Comparison of ENCODE assay signal across 8 cellular contexts in genomic region chr17:38559025-38559879, GRCh38. TPM values are rescaled to one million over a fixed set of nuclear protein-coding genes. Genes with fewer than 3 reads are reported as not detected.
DNase-seq lines count a peak whose midpoint lies in the region; ATAC-seq and TF ChIP-seq lines count a peak whose summit lies in the region.

No MANE protein-coding gene starts in this region.

- peak; percentile 59 for ATAC-seq in omental fat pad (ENCODE audit: low FRiP score)

- peak overlapping the region; percentile 47 to 68 (median 59) for H3K4me3 ChIP-seq in BLaER1 treated with 17β-estradiol and CSF1 and Interleukin-3, amounts not matched to agents 10 nM and 100 nM
- H3K4me3 ChIP-seq in fibroblast of the aortic adventitia (ENCODE audit: low read depth, low read length): no peak overlapping the region

- peak overlapping the region in 10 of 11 experiments; percentile 32 to 69 (median 60); a peak in 20 of 22 replicates for H3K9ac ChIP-seq in BLaER1 treated with 17β-estradiol and CSF1 and Interleukin-3, amounts not matched to agents 10 nM and 100 nM

- TF ChIP-seq CTCF in GM20000 (IDR thresholded peaks at IDR 0.05; ENCODE audit: extremely low read depth, missing control alignments) (no peak), fibroblast of the aortic adventitia (IDR thresholded peaks at IDR 0.05; ENCODE audit: insufficient read depth, low read length) (no peak), omental fat pad (IDR thresholded peaks at IDR 0.05) (no peak)

- H3K4me2 ChIP-seq in BLaER1 treated with 17β-estradiol and CSF1 and Interleukin-3, amounts not matched to agents 10 nM and 100 nM: peak overlapping the region; percentile 88 to 100 (median 98)

- peak; percentile 97 for DNase-seq in GM20000 (ENCODE audit: low spot score)
- peak; percentile 29 for DNase-seq in KG1 (lab: John Stamatoyannopoulos, UW)
- DNase-seq in OCI-M1 (lab: John Stamatoyannopoulos, UW): peak; percentile 75
- DNase-seq in activated T-helper 1 cell treated with Interleukin-2 at 50 U/mL for 16 hours (ENCODE audit: low read depth): peak; percentile 78
- DNase-seq in fibroblast of the aortic adventitia (ENCODE audit: low read depth): peak; percentile 38
- peak; percentile 76 for DNase-seq in omental fat pad (ENCODE audit: low spot score)

- H3K27me3 ChIP-seq in BLaER1 treated with 17β-estradiol and CSF1 and Interleukin-3, amounts not matched to agents 10 nM and 100 nM: peaks cover 46 to 59% (median 52%) of the 10 kb centered on the region in 11 experiments

- H3K36me3 ChIP-seq in BLaER1 treated with 17β-estradiol and CSF1 and Interleukin-3, amounts not matched to agents 10 nM and 100 nM: no peaks in the 10 kb centered on the region

- peaks cover 0 to 14% (median 0%) of the 10 kb centered on the region in 11 experiments; a peak in 5 of 22 replicates for H3K9me3 ChIP-seq in BLaER1 treated with 17β-estradiol and CSF1 and Interleukin-3, amounts not matched to agents 10 nM and 100 nM (replicated peaks in 1 of 11)

- H3K27ac ChIP-seq in BLaER1 treated with 17β-estradiol and CSF1 and Interleukin-3, amounts not matched to agents 10 nM and 100 nM: peak overlapping the region in 10 of 11 experiments; percentile 30 to 71 (median 52); a peak in 17 of 22 replicates
- H3K27ac ChIP-seq in temporal lobe (ENCODE audit: low read depth, low read length): peak overlapping the region; percentile 75

- H4K20me1 ChIP-seq in BLaER1 treated with 17β-estradiol and CSF1 and Interleukin-3, amounts not matched to agents 10 nM and 100 nM: peaks cover 0 to 56% (median 17%) of the 10 kb centered on the region in 11 experiments; a peak in 16 of 22 replicates

- peaks cover 52 to 79% (median 63%) of the 10 kb centered on the region in 10 experiments for H3K4me1 ChIP-seq in BLaER1 treated with 17β-estradiol and CSF1 and Interleukin-3, amounts not matched to agents 10 nM and 100 nM

RNA-seq across cellular contexts. Expression of gene SRCIN1, which starts 46.5 kb away (rescaled TPM):
- total RNA-seq in fibroblast of the aortic adventitia (ENCODE audit: low replicate concordance) (not detected in 2 replicates), omental fat pad (1 to 10 TPM; 1.2 to 5.6 (median 2.7) TPM), temporal lobe (29.0 TPM)

Comparison
In these comparisons a context has a peak if more than half of its experiments do, and no peak if none do; other contexts are left out.
1. DNase-seq: peak in every context shown above with its lines; median percentile 97 in GM20000; 78 in activated T-helper 1 cell treated with Interleukin-2 at 50 U/mL for 16 hours; 76 in omental fat pad; 75 in OCI-M1; 38 in fibroblast of the aortic adventitia; 29 in KG1.